In the genomic region with DNA sequence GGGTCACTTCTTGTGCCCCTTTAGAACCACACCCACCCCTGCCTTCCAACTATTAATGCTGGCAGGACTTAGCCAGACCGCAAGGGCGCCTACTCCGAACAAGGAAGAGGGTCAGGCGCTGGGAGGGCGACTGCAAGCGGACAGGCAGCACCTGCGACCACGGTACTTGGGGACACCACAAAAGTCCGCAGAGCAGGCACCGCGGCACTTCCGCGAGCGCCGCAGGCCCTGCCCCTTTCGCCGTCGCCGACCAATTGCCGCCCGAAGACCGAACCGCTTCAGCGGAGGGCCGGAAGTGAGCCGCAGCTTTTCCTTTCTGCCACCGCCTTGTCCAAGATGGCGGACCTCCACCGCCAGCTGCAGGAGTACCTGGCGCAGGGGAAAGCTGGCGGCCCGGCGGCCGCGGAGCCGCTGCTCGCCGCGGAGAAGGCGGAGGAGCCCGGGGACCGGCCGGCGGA, we compare ENCODE assay signal across 8 cellular contexts.
A peak's percentile ranks its signal among the peaks of the same experiment; 100 is the strongest.
DNase-seq lines count a peak whose midpoint lies in the region; ATAC-seq lines count a peak whose summit lies in the region.

SFT2D3 (plus strand) TSS at position 305 of the 458 bp plus-strand sequence; CDS start at position 337, 32 bp downstream.

- ATAC-seq in GM19328 (IDR thresholded peaks at IDR 0.05; ENCODE audit: unreplicated experiment) (peak; percentile 59), HG03460 (IDR thresholded peaks at IDR 0.05; ENCODE audit: unreplicated experiment) (peak; percentile 68)

- H3K4me1 ChIP-seq in BLaER1 treated with 17β-estradiol and CSF1 and Interleukin-3, amounts not matched to agents 10 nM and 100 nM, result peaks cover 34 to 54% (median 40%) of the 10 kb centered on the region in 10 experiments

- H3K9me3 ChIP-seq in BLaER1 treated with 17β-estradiol and CSF1 and Interleukin-3, amounts not matched to agents 10 nM and 100 nM (replicated peaks in 1 of 11), result no peaks in the 10 kb centered on the region

- H3K27ac ChIP-seq in BLaER1 treated with 17β-estradiol and CSF1 and Interleukin-3, amounts not matched to agents 10 nM and 100 nM, result peak within 1 kb of the TSS; percentile 94 to 99 (median 99)
- H3K27ac ChIP-seq in cingulate gyrus (ENCODE audit: low read depth, low read length), result peak within 1 kb of the TSS; percentile 93

- H3K9ac ChIP-seq in BLaER1 treated with 17β-estradiol and CSF1 and Interleukin-3, amounts not matched to agents 10 nM and 100 nM, result peak within 1 kb of the TSS; percentile 92 to 99 (median 98)

- H3K27me3 ChIP-seq in BLaER1 treated with 17β-estradiol and CSF1 and Interleukin-3, amounts not matched to agents 10 nM and 100 nM, result no peaks in the 10 kb centered on the region

- peak within 1 kb of the TSS; percentile 76 to 97 (median 91) for H3K4me2 ChIP-seq in BLaER1 treated with 17β-estradiol and CSF1 and Interleukin-3, amounts not matched to agents 10 nM and 100 nM

- DNase-seq in NCI-H524 (lab: John Stamatoyannopoulos, UW) (peak; percentile 71 to 87), left kidney (ENCODE audit: low read depth, low spot score) (peak; percentile 97)
- peak; percentile 86 to 90 for DNase-seq in activated CD4-positive, alpha-beta T cell treated with anti-CD3 and anti-CD28 coated beads for 4 hours
- peak; percentile 80 to 86 for DNase-seq in stimulated activated CD4-positive, alpha-beta T cell treated with anti-CD3 and anti-CD28 coated beads, Interleukin-1b, Interleukin-23, amount 100 ng/mL, for 4 hours (ENCODE audit: low read depth in 2 of 2)

- H4K20me1 ChIP-seq in BLaER1 treated with 17β-estradiol and CSF1 and Interleukin-3, amounts not matched to agents 10 nM and 100 nM, result peaks cover 7 to 36% (median 30%) of the 10 kb centered on the region in 11 experiments; a peak in 18 of 22 replicates

- peaks cover 8 to 36% (median 28%) of the 10 kb centered on the region in 11 experiments; a peak in 21 of 22 replicates for H3K36me3 ChIP-seq in BLaER1 treated with 17β-estradiol and CSF1 and Interleukin-3, amounts not matched to agents 10 nM and 100 nM

- H3K4me3 ChIP-seq in BLaER1 treated with 17β-estradiol and CSF1 and Interleukin-3, amounts not matched to agents 10 nM and 100 nM, result peak within 1 kb of the TSS; percentile 68 to 89 (median 80)

Comparison
In these comparisons a context has a peak if more than half of its experiments do, and no peak if none do; other contexts are left out.
1. Peak in every context shown above with its lines: DNase-seq, ATAC-seq, H3K4me3 ChIP-seq and H3K27ac ChIP-seq.